In genomic region chr12:30795410-30795659, GRCh38 we compare ENCODE assay signal across 8 cellular contexts. TPM values are rescaled to one million over a fixed set of nuclear protein-coding genes. Genes with fewer than 3 reads are reported as not detected.
DNase-seq lines count a peak whose midpoint lies in the region; ATAC-seq and TF ChIP-seq lines count a peak whose summit lies in the region.

No MANE protein-coding gene starts in this region.

- H3K4me1 Mint-ChIP-seq in MCF 10A (ENCODE audit: insufficient read depth, unreplicated experiment), result peaks cover 49% of the 10 kb centered on the region

- H3K27ac ChIP-seq in cardiac muscle cell (no peak overlapping the region), mesenchymal stem cell (ENCODE audit: low read length, poor library complexity, severe bottlenecking) (peak overlapping the region; percentile 99), uterus (peak overlapping the region in 1 of 2 donors; percentile 34)

- H3K4me2 ChIP-seq in mesenchymal stem cell (ENCODE audit: low read length, poor library complexity, severe bottlenecking), result peak overlapping the region; percentile 98

- WGBS in mesenchymal stem cell, result 5% methylated on average over 14 of the region's 14 CpGs

- H3K4me3 Mint-ChIP-seq in MCF 10A (ENCODE audit: unreplicated experiment), result peak overlapping the region; percentile 79

- peak overlapping the region; percentile 96 to 98 for H3K18ac ChIP-seq in mesenchymal stem cell (ENCODE audit: low read depth in 1 of 2, low read length in 2 of 2)

- peak overlapping the region; percentile 67 to 81 for H3K23ac ChIP-seq in mesenchymal stem cell (ENCODE audit: low read length in 2 of 2)

- H2BK5ac ChIP-seq in mesenchymal stem cell (ENCODE audit: low read depth, low read length, poor library complexity, severe bottlenecking), result peak overlapping the region; percentile 97

- H2BK15ac ChIP-seq in mesenchymal stem cell (ENCODE audit: low read depth, poor library complexity, severe bottlenecking), result peak overlapping the region; percentile 44

- intact Hi-C loops in left ventricle myocardium superior (cut with micrococcal nuclease), result no loop called here
- intact Hi-C loops in MCF 10A (cut with micrococcal nuclease), result loop anchor here (1.0 kb wide), 2 partner anchors 40 to 100 kb away; partner anchors contain the start of gene IPO8
- intact Hi-C loops in uterus (cut with DNase I; ENCODE audit: low total_unique reads), result no loop called here

- no peaks in the 10 kb centered on the region for H3K9me3 Mint-ChIP-seq in MCF 10A (ENCODE audit: unreplicated experiment)

- peak overlapping the region; percentile 43 for H2AK5ac ChIP-seq in mesenchymal stem cell (ENCODE audit: low read length, severe bottlenecking)

- peak overlapping the region; percentile 93 for H4K8ac ChIP-seq in mesenchymal stem cell (ENCODE audit: low read length)

- H4K91ac ChIP-seq in mesenchymal stem cell (ENCODE audit: low read length), result peak overlapping the region; percentile 86

- CTCF ChIA-PET in MCF 10A (lab: Yijun Ruan, JAX), result interaction anchor here (5.3 to 6.2 kb wide), 2 partner anchors 12 to 41 kb away, joined by 26 to 37 read pairs; partner anchors contain the start of gene CAPRIN2

- H3K27ac Mint-ChIP-seq in MCF 10A (ENCODE audit: low read depth, unreplicated experiment), result peak overlapping the region; percentile 67

- ATAC-seq in left ventricle myocardium superior, result no peak

- peaks cover 12% of the 10 kb centered on the region for H3K36me3 Mint-ChIP-seq in MCF 10A (ENCODE audit: insufficient read depth, unreplicated experiment)

- BruUV-seq in MCF 10A (replicated peaks; lab: Mats Ljungman, UMichigan), result no TSS peak

- peaks cover 11% of the 10 kb centered on the region for H3K27me3 ChIP-seq in cardiac muscle cell
- no peaks in the 10 kb centered on the region for H3K27me3 ChIP-seq in mesenchymal stem cell (ENCODE audit: control insufficient read depth in 1 of 2, insufficient read depth in 1 of 2, low read length in 2 of 2)
- no peaks in the 10 kb centered on the region for H3K27me3 ChIP-seq in uterus

- H3K4me3 ChIP-seq in cardiac muscle cell, result peak overlapping the region; percentile 50
- H3K4me3 ChIP-seq in mesenchymal stem cell (ENCODE audit: insufficient read depth in 1 of 2, low read depth in 1 of 2, low read length in 2 of 2), result peak overlapping the region; percentile 71 to 85
- peak overlapping the region; percentile 32 to 51 for H3K4me3 ChIP-seq in uterus

- TF ChIP-seq POLR2A in uterus (IDR thresholded peaks at IDR 0.05), result no peak

- peak overlapping the region; percentile 91 for H3K9ac ChIP-seq in mesenchymal stem cell (ENCODE audit: low read length)

- H3K4ac ChIP-seq in mesenchymal stem cell (ENCODE audit: low read depth in 1 of 2, low read length in 2 of 2), result peak overlapping the region; percentile 32 to 83

- no peaks in the 10 kb centered on the region for H3K27me3 Mint-ChIP-seq in MCF 10A (ENCODE audit: insufficient read depth, unreplicated experiment)

- H2AFZ ChIP-seq in mesenchymal stem cell (ENCODE audit: low read depth, low read length), result peak overlapping the region; percentile 91

- DNase-seq in cardiac muscle cell (ENCODE audit: low read depth in 1 of 2, low spot score in 1 of 2), result no peak
- DNase-seq in left ventricle myocardium superior, result no peak
- DNase-seq in MCF 10A (ENCODE audit: unreplicated experiment), result no peak
- DNase-seq in mesenchymal stem cell, result no peak
- no peak for DNase-seq in uterus
- no peak for DNase-seq in NAMALWA (ENCODE audit: low spot score)
- no peak for DNase-seq in glomerular visceral epithelial cell (ENCODE audit: extremely low spot score)
- DNase-seq in NCI-H2196 (lab: John Stamatoyannopoulos, UW; ENCODE audit: unreplicated experiment), result no peak

- peak overlapping the region; percentile 92 for H2BK120ac ChIP-seq in mesenchymal stem cell (ENCODE audit: low read depth, low read length)

- no peaks in the 10 kb centered on the region for H3K9me3 ChIP-seq in cardiac muscle cell (ENCODE audit: low read depth)
- H3K9me3 ChIP-seq in mesenchymal stem cell (ENCODE audit: control insufficient read depth, low read length), result no peaks in the 10 kb centered on the region
- no peaks in the 10 kb centered on the region for H3K9me3 ChIP-seq in uterus

- TF ChIP-seq CTCF in cardiac muscle cell (IDR thresholded peaks at IDR 0.05; ENCODE audit: low read depth, low read length) (peak; percentile 4), MCF 10A (IDR thresholded peaks at IDR 0.05; ENCODE audit: unreplicated experiment) (no peak), uterus (IDR thresholded peaks at IDR 0.05) (no peak)

- no peaks in the 10 kb centered on the region for H3K4me1 ChIP-seq in cardiac muscle cell (ENCODE audit: low read depth)
- peaks cover 30% of the 10 kb centered on the region for H3K4me1 ChIP-seq in mesenchymal stem cell (ENCODE audit: control insufficient read depth, insufficient read depth, low read depth, low read length)
- H3K4me1 ChIP-seq in uterus, result no peaks in the 10 kb centered on the region

- H3K14ac ChIP-seq in mesenchymal stem cell (ENCODE audit: low read length in 2 of 2), result peak overlapping the region in 1 of 2 experiments; percentile 89

- H3K36me3 ChIP-seq in cardiac muscle cell (no peaks in the 10 kb centered on the region), mesenchymal stem cell (ENCODE audit: control insufficient read depth in 1 of 2, insufficient read depth in 2 of 2, low read depth in 1 of 2, low read length in 2 of 2) (peaks cover 1 to 19% of the 10 kb centered on the region in 2 experiments), uterus (no peaks in the 10 kb centered on the region)

- POLR2A ChIA-PET in MCF 10A (lab: Yijun Ruan, JAX), result interaction anchor here (0.6 to 4.4 kb wide), 10 partner anchors 11 to 112 kb away, joined by 3 to 81 read pairs (median 4); partner anchors contain the start of genes CAPRIN2 and IPO8

- peak overlapping the region; percentile 49 to 85 for H2BK12ac ChIP-seq in mesenchymal stem cell (ENCODE audit: low read length in 2 of 2)

- peaks cover 6% of the 10 kb centered on the region for H3K79me1 ChIP-seq in mesenchymal stem cell (replicated peaks; ENCODE audit: low read length, poor library complexity, severe bottlenecking)

RNA-seq across cellular contexts. Expression of gene CAPRIN2, which starts 40.6 kb away (rescaled TPM):
- total RNA-seq in cardiac muscle cell (30.6 and 38.4 TPM in 2 replicates), left ventricle myocardium superior (30.2 TPM), MCF 10A (2022) (33.0 and 33.3 TPM in 2 replicates), uterus (10 to 100 TPM in 3 of 4 donors, 1 to 10 TPM in 1; 8.2 to 47.6 (median 35.8) TPM)
- polyA plus RNA-seq in cardiac muscle cell, result 26.0 and 34.3 TPM in 2 replicates
- 25.3 TPM for polyA plus RNA-seq in mesenchymal stem cell (2013, experiment 1 of 2)
- polyA plus RNA-seq in mesenchymal stem cell (2013, experiment 2 of 2), result 24.3 TPM
